Comparison of ENCODE assay signal across 1 cellular context in the genomic region with DNA sequence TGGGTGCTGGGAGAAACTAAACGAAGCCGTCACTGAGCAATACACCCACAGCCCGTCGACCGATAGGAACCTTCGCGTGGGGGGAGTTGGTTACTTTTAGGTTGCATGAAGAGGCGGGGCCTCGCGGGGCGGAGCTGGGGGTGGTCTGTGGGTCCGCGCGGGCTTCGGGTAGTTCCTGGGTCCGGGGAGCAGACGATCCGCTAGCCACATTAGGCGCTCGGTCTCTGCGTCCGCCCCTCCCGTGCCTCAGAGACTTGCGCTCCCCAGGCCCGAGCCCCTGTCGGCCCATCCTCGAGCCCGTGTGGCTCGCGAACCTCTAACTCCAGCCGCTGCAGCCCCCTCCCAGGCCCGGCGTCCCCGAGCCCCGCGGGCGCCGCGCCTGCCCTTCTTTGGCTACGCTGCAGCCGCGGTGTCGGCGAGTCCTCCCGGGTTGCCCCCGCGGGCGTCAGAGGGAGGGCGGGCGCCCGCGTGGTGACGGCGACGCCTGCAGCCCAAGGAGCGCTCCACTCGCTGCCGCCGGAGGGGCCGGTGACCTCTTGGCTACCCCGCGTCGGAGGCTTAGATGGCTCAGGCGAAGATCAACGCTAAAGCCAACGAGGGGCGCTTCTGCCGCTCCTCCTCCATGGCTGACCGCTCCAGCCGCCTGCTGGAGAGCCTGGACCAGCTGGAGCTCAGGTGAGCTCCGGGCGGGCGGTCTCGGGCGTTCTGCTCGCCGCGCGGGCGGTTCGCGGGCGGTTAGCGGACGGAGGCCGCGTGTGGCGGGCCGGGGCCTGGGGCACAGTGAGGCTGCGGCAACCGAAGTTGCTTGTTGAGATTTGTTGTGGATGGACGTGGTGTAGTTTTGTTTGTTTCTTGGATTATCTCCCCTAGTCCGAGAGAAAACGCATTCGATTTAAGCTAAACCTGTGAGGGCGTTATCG.
A peak's percentile ranks its signal among the peaks of the same experiment; 100 is the strongest.
TF ChIP-seq lines count a peak whose summit lies in the region.

Gene BAG2 (plus strand): TSS at position 191 of the 920 bp plus-strand sequence. CDS start 372 bp downstream, at position 563.

TF ChIP-seq in HepG2, 621 proteins besides CTCF, POLR2A, EP300 and RAD21 (continued from another document and continues in another):
- TF ChIP-seq ZNF350 (CRISPR knock-in tag; IDR thresholded peaks at IDR 0.05; ENCODE audit: borderline replicate concordance, low read depth) (peak; percentile 15; the same call in 1 of the 2 replicates), SIX1 (CRISPR knock-in tag; IDR thresholded peaks at IDR 0.05; ENCODE audit: borderline replicate concordance) (no peak), ZNF605 (CRISPR knock-in tag; IDR thresholded peaks at IDR 0.05) (peak; percentile 81), ISX (CRISPR knock-in tag; conservative IDR thresholded peaks at IDR 0.05) (peak; percentile 97), ZNF496 (CRISPR knock-in tag; IDR thresholded peaks at IDR 0.05; ENCODE audit: insufficient replicate concordance) (no peak), ZBTB8A (CRISPR knock-in tag; IDR thresholded peaks at IDR 0.05; ENCODE audit: borderline replicate concordance, low read depth) (peak; percentile 57; the same call in 1 of the 2 replicates), SP2 (CRISPR knock-in tag; IDR thresholded peaks at IDR 0.05) (no peak), KLF16 (CRISPR knock-in tag; IDR thresholded peaks at IDR 0.05) (no peak; a peak in 1 of 4 replicates), RFX3 (CRISPR knock-in tag; IDR thresholded peaks at IDR 0.05) (no peak), KAT2B (IDR thresholded peaks at IDR 0.05; ENCODE audit: borderline replicate concordance, low read depth, low read length) (no peak), ZNF331 (CRISPR knock-in tag; IDR thresholded peaks at IDR 0.05) (no peak; the same call in 1 of the 2 replicates), DRAP1 (CRISPR knock-in tag; IDR thresholded peaks at IDR 0.05) (peak; percentile 88), ZNF251 (CRISPR knock-in tag; IDR thresholded peaks at IDR 0.05) (0 out of 2 replicates have a peak, but pooled peaks have one; percentile 80), BHLHE40 (IDR thresholded peaks at IDR 0.05; ENCODE audit: low read length) (peak; percentile 97), ZEB1 (IDR thresholded peaks at IDR 0.05; ENCODE audit: insufficient replicate concordance, low read depth) (peak; percentile 67), ZNF44 (CRISPR knock-in tag; IDR thresholded peaks at IDR 0.05) (no peak), ZBTB46 (CRISPR knock-in tag; IDR thresholded peaks at IDR 0.05; ENCODE audit: borderline replicate concordance) (0 out of 2 replicates have a peak, but pooled peaks have one; percentile 25), IRX3 (CRISPR knock-in tag; IDR thresholded peaks at IDR 0.05; ENCODE audit: borderline replicate concordance, low read depth) (peak; percentile 90), MTF1 (CRISPR knock-in tag; IDR thresholded peaks at IDR 0.05) (peak; percentile 26; the same call in 1 of the 2 replicates), ZFP1 (CRISPR knock-in tag; IDR thresholded peaks at IDR 0.05) (0 out of 2 replicates have a peak, but pooled peaks have one; percentile 28), MBD4 (IDR thresholded peaks at IDR 0.05; ENCODE audit: borderline replicate concordance, low read length) (no peak), IKZF4 (CRISPR knock-in tag; IDR thresholded peaks at IDR 0.05; ENCODE audit: borderline replicate concordance, low read depth, not compliant biosample characterization) (no peak), PHF5A (CRISPR knock-in tag; IDR thresholded peaks at IDR 0.05; ENCODE audit: low read depth, unreplicated experiment) (peak; percentile 15), ZNF547 (CRISPR knock-in tag; IDR thresholded peaks at IDR 0.05) (peak; percentile 90), MED13 (CRISPR knock-in tag; IDR thresholded peaks at IDR 0.05) (peak; percentile 92), ZNF280D (CRISPR knock-in tag; IDR thresholded peaks at IDR 0.05) (peak; percentile 70; the same call in 1 of the 2 replicates), RBFOX2 (IDR thresholded peaks at IDR 0.05; ENCODE audit: low read depth, low read length) (peak; percentile 99), ATF5 (CRISPR knock-in tag; IDR thresholded peaks at IDR 0.05; ENCODE audit: low read depth) (0 out of 2 replicates have a peak, but pooled peaks have one; percentile 27), ZNF703 (CRISPR knock-in tag; IDR thresholded peaks at IDR 0.05; ENCODE audit: borderline replicate concordance) (peak; percentile 84; the same call in 1 of the 2 replicates), ZNF816 (CRISPR knock-in tag; IDR thresholded peaks at IDR 0.05; ENCODE audit: borderline replicate concordance) (peak; percentile 99)
- TF ChIP-seq, protein P1, sequence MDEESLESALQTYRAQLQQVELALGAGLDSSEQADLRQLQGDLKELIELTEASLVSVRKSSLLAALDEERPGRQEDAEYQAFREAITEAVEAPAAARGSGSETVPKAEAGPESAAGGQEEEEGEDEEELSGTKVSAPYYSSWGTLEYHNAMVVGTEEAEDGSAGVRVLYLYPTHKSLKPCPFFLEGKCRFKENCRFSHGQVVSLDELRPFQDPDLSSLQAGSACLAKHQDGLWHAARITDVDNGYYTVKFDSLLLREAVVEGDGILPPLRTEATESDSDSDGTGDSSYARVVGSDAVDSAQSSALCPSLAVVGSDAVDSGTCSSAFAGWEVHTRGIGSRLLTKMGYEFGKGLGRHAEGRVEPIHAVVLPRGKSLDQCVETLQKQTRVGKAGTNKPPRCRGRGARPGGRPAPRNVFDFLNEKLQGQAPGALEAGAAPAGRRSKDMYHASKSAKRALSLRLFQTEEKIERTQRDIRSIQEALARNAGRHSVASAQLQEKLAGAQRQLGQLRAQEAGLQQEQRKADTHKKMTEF (CRISPR knock-in tag; IDR thresholded peaks at IDR 0.05): peak; percentile 73
- TF ChIP-seq, protein P2, sequence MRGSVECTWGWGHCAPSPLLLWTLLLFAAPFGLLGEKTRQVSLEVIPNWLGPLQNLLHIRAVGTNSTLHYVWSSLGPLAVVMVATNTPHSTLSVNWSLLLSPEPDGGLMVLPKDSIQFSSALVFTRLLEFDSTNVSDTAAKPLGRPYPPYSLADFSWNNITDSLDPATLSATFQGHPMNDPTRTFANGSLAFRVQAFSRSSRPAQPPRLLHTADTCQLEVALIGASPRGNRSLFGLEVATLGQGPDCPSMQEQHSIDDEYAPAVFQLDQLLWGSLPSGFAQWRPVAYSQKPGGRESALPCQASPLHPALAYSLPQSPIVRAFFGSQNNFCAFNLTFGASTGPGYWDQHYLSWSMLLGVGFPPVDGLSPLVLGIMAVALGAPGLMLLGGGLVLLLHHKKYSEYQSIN (CRISPR knock-in tag; IDR thresholded peaks at IDR 0.05; ENCODE audit: borderline replicate concordance): no peak
- TF ChIP-seq, protein P3, sequence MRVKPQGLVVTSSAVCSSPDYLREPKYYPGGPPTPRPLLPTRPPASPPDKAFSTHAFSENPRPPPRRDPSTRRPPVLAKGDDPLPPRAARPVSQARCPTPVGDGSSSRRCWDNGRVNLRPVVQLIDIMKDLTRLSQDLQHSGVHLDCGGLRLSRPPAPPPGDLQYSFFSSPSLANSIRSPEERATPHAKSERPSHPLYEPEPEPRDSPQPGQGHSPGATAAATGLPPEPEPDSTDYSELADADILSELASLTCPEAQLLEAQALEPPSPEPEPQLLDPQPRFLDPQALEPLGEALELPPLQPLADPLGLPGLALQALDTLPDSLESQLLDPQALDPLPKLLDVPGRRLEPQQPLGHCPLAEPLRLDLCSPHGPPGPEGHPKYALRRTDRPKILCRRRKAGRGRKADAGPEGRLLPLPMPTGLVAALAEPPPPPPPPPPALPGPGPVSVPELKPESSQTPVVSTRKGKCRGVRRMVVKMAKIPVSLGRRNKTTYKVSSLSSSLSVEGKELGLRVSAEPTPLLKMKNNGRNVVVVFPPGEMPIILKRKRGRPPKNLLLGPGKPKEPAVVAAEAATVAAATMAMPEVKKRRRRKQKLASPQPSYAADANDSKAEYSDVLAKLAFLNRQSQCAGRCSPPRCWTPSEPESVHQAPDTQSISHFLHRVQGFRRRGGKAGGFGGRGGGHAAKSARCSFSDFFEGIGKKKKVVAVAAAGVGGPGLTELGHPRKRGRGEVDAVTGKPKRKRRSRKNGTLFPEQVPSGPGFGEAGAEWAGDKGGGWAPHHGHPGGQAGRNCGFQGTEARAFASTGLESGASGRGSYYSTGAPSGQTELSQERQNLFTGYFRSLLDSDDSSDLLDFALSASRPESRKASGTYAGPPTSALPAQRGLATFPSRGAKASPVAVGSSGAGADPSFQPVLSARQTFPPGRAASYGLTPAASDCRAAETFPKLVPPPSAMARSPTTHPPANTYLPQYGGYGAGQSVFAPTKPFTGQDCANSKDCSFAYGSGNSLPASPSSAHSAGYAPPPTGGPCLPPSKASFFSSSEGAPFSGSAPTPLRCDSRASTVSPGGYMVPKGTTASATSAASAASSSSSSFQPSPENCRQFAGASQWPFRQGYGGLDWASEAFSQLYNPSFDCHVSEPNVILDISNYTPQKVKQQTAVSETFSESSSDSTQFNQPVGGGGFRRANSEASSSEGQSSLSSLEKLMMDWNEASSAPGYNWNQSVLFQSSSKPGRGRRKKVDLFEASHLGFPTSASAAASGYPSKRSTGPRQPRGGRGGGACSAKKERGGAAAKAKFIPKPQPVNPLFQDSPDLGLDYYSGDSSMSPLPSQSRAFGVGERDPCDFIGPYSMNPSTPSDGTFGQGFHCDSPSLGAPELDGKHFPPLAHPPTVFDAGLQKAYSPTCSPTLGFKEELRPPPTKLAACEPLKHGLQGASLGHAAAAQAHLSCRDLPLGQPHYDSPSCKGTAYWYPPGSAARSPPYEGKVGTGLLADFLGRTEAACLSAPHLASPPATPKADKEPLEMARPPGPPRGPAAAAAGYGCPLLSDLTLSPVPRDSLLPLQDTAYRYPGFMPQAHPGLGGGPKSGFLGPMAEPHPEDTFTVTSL (CRISPR knock-in tag; IDR thresholded peaks at IDR 0.05; ENCODE audit: borderline replicate concordance): peak; percentile 42
- TF ChIP-seq, protein P4, sequence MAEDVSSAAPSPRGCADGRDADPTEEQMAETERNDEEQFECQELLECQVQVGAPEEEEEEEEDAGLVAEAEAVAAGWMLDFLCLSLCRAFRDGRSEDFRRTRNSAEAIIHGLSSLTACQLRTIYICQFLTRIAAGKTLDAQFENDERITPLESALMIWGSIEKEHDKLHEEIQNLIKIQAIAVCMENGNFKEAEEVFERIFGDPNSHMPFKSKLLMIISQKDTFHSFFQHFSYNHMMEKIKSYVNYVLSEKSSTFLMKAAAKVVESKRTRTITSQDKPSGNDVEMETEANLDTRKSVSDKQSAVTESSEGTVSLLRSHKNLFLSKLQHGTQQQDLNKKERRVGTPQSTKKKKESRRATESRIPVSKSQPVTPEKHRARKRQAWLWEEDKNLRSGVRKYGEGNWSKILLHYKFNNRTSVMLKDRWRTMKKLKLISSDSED (CRISPR knock-in tag; IDR thresholded peaks at IDR 0.05): peak; percentile 90; the same call in 1 of the 2 replicates
- TF ChIP-seq, protein P5, sequence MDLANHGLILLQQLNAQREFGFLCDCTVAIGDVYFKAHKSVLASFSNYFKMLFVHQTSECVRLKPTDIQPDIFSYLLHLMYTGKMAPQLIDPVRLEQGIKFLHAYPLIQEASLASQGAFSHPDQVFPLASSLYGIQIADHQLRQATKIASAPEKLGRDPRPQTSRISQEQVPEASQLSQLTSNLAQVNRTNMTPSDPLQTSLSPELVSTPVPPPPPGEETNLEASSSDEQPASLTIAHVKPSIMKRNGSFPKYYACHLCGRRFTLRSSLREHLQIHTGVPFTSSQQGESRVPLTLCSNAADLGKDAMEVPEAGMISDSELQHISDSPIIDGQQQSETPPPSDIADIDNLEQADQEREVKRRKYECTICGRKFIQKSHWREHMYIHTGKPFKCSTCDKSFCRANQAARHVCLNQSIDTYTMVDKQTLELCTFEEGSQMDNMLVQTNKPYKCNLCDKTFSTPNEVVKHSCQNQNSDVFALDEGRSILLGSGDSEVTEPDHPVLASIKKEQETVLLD (CRISPR knock-in tag; IDR thresholded peaks at IDR 0.05; ENCODE audit: low read depth): no peak
